ENCODE assay signal across 1 cellular context in the genomic region with DNA sequence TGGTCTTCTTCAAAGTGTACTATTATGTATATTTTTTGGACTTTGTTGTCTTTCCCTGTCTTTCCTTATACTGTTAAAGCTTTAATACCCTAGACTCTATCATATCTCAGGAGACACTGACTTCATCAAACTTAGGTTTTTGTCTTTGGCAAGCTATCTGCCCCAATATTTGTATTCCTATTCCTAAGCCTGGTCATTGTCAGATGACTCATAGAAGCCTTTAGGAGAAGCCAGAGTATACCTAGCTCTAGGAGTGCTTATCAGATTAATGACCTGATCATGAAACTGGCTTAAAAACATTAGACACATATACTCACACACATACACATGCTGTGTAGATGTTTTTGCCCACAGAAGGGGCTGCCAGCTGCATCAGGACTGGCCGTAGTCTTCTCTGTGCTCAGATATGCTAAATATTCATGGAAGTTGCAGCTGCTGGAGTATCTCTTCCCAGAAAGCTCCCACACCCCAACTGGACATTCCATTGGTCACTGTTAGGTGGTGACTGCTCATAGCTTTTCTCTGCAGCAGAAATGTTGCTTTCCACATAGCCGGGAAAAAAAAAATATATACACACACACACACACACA.
TF ChIP-seq lines count a peak whose summit lies in the region.

No MANE protein-coding gene starts in this region.

TF ChIP-seq in K562, 482 proteins besides CTCF, POLR2A, EP300 and RAD21:
- TF ChIP-seq, protein P1, sequence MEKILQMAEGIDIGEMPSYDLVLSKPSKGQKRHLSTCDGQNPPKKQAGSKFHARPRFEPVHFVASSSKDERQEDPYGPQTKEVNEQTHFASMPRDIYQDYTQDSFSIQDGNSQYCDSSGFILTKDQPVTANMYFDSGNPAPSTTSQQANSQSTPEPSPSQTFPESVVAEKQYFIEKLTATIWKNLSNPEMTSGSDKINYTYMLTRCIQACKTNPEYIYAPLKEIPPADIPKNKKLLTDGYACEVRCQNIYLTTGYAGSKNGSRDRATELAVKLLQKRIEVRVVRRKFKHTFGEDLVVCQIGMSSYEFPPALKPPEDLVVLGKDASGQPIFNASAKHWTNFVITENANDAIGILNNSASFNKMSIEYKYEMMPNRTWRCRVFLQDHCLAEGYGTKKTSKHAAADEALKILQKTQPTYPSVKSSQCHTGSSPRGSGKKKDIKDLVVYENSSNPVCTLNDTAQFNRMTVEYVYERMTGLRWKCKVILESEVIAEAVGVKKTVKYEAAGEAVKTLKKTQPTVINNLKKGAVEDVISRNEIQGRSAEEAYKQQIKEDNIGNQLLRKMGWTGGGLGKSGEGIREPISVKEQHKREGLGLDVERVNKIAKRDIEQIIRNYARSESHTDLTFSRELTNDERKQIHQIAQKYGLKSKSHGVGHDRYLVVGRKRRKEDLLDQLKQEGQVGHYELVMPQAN (IDR thresholded peaks at IDR 0.05; ENCODE audit: borderline replicate concordance) = no peak
- TF ChIP-seq FOSL1 (tag; conservative IDR thresholded peaks at IDR 0.05) (peak; percentile 50), SIX5 (IDR thresholded peaks at IDR 0.05; ENCODE audit: borderline replicate concordance in 1 of 2, insufficient read depth in 1 of 2, low read depth in 1 of 2, low read length in 2 of 2) (no peak), DPF2 (IDR thresholded peaks at IDR 0.05) (no peak), THRAP3 (IDR thresholded peaks at IDR 0.05; ENCODE audit: borderline replicate concordance) (no peak), IRF2 (CRISPR knock-in tag; IDR thresholded peaks at IDR 0.05) (no peak)
- TF ChIP-seq, protein P2, sequence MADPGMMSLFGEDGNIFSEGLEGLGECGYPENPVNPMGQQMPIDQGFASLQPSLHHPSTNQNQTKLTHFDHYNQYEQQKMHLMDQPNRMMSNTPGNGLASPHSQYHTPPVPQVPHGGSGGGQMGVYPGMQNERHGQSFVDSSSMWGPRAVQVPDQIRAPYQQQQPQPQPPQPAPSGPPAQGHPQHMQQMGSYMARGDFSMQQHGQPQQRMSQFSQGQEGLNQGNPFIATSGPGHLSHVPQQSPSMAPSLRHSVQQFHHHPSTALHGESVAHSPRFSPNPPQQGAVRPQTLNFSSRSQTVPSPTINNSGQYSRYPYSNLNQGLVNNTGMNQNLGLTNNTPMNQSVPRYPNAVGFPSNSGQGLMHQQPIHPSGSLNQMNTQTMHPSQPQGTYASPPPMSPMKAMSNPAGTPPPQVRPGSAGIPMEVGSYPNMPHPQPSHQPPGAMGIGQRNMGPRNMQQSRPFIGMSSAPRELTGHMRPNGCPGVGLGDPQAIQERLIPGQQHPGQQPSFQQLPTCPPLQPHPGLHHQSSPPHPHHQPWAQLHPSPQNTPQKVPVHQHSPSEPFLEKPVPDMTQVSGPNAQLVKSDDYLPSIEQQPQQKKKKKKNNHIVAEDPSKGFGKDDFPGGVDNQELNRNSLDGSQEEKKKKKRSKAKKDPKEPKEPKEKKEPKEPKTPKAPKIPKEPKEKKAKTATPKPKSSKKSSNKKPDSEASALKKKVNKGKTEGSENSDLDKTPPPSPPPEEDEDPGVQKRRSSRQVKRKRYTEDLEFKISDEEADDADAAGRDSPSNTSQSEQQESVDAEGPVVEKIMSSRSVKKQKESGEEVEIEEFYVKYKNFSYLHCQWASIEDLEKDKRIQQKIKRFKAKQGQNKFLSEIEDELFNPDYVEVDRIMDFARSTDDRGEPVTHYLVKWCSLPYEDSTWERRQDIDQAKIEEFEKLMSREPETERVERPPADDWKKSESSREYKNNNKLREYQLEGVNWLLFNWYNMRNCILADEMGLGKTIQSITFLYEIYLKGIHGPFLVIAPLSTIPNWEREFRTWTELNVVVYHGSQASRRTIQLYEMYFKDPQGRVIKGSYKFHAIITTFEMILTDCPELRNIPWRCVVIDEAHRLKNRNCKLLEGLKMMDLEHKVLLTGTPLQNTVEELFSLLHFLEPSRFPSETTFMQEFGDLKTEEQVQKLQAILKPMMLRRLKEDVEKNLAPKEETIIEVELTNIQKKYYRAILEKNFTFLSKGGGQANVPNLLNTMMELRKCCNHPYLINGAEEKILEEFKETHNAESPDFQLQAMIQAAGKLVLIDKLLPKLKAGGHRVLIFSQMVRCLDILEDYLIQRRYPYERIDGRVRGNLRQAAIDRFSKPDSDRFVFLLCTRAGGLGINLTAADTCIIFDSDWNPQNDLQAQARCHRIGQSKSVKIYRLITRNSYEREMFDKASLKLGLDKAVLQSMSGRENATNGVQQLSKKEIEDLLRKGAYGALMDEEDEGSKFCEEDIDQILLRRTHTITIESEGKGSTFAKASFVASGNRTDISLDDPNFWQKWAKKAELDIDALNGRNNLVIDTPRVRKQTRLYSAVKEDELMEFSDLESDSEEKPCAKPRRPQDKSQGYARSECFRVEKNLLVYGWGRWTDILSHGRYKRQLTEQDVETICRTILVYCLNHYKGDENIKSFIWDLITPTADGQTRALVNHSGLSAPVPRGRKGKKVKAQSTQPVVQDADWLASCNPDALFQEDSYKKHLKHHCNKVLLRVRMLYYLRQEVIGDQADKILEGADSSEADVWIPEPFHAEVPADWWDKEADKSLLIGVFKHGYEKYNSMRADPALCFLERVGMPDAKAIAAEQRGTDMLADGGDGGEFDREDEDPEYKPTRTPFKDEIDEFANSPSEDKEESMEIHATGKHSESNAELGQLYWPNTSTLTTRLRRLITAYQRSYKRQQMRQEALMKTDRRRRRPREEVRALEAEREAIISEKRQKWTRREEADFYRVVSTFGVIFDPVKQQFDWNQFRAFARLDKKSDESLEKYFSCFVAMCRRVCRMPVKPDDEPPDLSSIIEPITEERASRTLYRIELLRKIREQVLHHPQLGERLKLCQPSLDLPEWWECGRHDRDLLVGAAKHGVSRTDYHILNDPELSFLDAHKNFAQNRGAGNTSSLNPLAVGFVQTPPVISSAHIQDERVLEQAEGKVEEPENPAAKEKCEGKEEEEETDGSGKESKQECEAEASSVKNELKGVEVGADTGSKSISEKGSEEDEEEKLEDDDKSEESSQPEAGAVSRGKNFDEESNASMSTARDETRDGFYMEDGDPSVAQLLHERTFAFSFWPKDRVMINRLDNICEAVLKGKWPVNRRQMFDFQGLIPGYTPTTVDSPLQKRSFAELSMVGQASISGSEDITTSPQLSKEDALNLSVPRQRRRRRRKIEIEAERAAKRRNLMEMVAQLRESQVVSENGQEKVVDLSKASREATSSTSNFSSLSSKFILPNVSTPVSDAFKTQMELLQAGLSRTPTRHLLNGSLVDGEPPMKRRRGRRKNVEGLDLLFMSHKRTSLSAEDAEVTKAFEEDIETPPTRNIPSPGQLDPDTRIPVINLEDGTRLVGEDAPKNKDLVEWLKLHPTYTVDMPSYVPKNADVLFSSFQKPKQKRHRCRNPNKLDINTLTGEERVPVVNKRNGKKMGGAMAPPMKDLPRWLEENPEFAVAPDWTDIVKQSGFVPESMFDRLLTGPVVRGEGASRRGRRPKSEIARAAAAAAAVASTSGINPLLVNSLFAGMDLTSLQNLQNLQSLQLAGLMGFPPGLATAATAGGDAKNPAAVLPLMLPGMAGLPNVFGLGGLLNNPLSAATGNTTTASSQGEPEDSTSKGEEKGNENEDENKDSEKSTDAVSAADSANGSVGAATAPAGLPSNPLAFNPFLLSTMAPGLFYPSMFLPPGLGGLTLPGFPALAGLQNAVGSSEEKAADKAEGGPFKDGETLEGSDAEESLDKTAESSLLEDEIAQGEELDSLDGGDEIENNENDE (IDR thresholded peaks at IDR 0.05; ENCODE audit: low read depth, low read length) = no peak
- TF ChIP-seq, protein P3, sequence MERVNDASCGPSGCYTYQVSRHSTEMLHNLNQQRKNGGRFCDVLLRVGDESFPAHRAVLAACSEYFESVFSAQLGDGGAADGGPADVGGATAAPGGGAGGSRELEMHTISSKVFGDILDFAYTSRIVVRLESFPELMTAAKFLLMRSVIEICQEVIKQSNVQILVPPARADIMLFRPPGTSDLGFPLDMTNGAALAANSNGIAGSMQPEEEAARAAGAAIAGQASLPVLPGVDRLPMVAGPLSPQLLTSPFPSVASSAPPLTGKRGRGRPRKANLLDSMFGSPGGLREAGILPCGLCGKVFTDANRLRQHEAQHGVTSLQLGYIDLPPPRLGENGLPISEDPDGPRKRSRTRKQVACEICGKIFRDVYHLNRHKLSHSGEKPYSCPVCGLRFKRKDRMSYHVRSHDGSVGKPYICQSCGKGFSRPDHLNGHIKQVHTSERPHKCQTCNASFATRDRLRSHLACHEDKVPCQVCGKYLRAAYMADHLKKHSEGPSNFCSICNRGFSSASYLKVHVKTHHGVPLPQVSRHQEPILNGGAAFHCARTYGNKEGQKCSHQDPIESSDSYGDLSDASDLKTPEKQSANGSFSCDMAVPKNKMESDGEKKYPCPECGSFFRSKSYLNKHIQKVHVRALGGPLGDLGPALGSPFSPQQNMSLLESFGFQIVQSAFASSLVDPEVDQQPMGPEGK (CRISPR knock-in tag; IDR thresholded peaks at IDR 0.05; ENCODE audit: borderline replicate concordance) = no peak
- TF ChIP-seq, protein P4, sequence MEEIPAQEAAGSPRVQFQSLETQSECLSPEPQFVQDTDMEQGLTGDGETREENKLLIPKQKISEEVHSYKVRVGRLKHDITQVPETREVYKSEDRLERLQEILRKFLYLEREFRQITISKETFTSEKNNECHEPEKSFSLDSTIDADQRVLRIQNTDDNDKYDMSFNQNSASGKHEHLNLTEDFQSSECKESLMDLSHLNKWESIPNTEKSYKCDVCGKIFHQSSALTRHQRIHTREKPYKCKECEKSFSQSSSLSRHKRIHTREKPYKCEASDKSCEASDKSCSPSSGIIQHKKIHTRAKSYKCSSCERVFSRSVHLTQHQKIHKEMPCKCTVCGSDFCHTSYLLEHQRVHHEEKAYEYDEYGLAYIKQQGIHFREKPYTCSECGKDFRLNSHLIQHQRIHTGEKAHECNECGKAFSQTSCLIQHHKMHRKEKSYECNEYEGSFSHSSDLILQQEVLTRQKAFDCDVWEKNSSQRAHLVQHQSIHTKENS (CRISPR knock-in tag; IDR thresholded peaks at IDR 0.05) = no peak
